Comparison of ENCODE assay signal across 2 cellular contexts in the genomic region with DNA sequence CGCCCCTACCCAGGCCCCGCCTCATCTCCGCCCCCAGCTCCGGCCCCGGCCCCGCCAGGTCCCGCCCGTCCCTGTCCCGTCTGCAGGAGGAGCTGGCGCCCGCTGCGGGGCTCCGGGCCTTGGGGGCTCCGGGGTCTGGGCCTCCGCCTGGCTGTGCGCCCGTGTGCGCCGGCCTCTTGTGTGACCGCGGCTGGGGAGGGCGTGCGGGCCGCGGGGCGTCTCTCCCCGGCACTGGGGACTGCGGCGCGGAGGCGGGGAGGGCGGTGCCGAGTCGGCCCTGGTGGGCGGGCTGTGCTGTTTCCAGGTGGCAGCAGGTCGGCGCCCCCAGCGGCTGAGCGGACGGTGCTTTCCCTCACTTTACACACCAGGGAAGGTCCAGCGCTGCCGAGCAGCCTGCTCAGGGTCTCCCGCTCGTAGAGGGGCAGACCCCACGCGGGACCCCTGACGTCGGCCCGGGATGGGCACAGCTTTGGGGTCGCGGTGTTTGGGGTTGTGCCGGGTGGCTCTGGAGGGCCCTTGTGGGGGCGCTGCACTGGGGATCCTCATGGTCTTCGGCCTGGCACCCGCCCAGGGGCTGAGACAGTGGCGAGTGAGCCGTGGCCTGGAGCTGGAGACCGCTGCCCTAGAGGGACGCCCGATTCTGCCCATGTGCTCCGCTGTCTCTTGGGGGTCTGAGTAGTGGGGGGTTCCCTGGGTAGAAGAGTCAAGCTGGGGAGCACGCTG.
A peak's percentile ranks its signal among the peaks of the same experiment; 100 is the strongest.
TF ChIP-seq lines count a peak whose summit lies in the region.

No MANE protein-coding gene starts in this region.

TF ChIP-seq in HEK293, 187 proteins besides CTCF, POLR2A, EP300 and RAD21 (continues in another document):
- TF ChIP-seq, protein P1, sequence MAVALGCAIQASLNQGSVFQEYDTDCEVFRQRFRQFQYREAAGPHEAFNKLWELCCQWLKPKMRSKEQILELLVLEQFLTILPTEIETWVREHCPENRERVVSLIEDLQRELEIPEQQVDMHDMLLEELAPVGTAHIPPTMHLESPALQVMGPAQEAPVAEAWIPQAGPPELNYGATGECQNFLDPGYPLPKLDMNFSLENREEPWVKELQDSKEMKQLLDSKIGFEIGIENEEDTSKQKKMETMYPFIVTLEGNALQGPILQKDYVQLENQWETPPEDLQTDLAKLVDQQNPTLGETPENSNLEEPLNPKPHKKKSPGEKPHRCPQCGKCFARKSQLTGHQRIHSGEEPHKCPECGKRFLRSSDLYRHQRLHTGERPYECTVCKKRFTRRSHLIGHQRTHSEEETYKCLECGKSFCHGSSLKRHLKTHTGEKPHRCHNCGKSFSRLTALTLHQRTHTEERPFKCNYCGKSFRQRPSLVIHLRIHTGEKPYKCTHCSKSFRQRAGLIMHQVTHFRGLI (tag by site-specific recombination; IDR thresholded peaks at IDR 0.05): no peak
- TF ChIP-seq ZSCAN30 (tag by site-specific recombination; IDR thresholded peaks at IDR 0.05) (0 out of 2 replicates have a peak, but pooled peaks have one; percentile 37), KLF9 (tag by site-specific recombination; IDR thresholded peaks at IDR 0.05; ENCODE audit: low read depth) (peak; percentile 60; the same call in 1 of the 2 replicates), KLF1 (tag by site-specific recombination; IDR thresholded peaks at IDR 0.05) (0 out of 2 replicates have a peak, but pooled peaks have one; percentile 37), ZNF341 (tag by site-specific recombination; IDR thresholded peaks at IDR 0.05; ENCODE audit: low read depth) (0 out of 2 replicates have a peak, but pooled peaks have one; percentile 28), GLIS2 (tag by site-specific recombination; IDR thresholded peaks at IDR 0.05) (peak; percentile 91), ZBTB8A (tag by site-specific recombination; IDR thresholded peaks at IDR 0.05) (peak; percentile 78), ZNF202 (tag by site-specific recombination; IDR thresholded peaks at IDR 0.05; ENCODE audit: borderline replicate concordance) (no peak), ZNF48 (tag by site-specific recombination; IDR thresholded peaks at IDR 0.05) (no peak), ZNF184 (tag by site-specific recombination; IDR thresholded peaks at IDR 0.05) (0 out of 2 replicates have a peak, but pooled peaks have one; percentile 8), SP3 (tag by site-specific recombination; IDR thresholded peaks at IDR 0.05) (0 out of 2 replicates have a peak, but pooled peaks have one; percentile 46), SP7 (tag by site-specific recombination; IDR thresholded peaks at IDR 0.05) (0 out of 2 replicates have a peak, but pooled peaks have one; percentile 25), TRIM28 (IDR thresholded peaks at IDR 0.05; ENCODE audit: borderline replicate concordance, low read length) (no peak), KLF8 (tag by site-specific recombination; IDR thresholded peaks at IDR 0.05) (peak; percentile 64; the same call in 1 of the 2 replicates), ZNF561 (tag by site-specific recombination; IDR thresholded peaks at IDR 0.05; ENCODE audit: borderline replicate concordance) (peak; percentile 51; the same call in 1 of the 2 replicates), ZBTB20 (tag by site-specific recombination; IDR thresholded peaks at IDR 0.05) (0 out of 2 replicates have a peak, but pooled peaks have one; percentile 33), SP2 (tag by site-specific recombination; IDR thresholded peaks at IDR 0.05) (peak; percentile 38), EGR2 (tag by site-specific recombination; IDR thresholded peaks at IDR 0.05; ENCODE audit: low read depth) (peak; percentile 76), KLF10 (tag by site-specific recombination; IDR thresholded peaks at IDR 0.05) (peak; percentile 48; the same call in 1 of the 2 replicates), ZNF660 (tag by site-specific recombination; IDR thresholded peaks at IDR 0.05) (0 out of 2 replicates have a peak, but pooled peaks have one; percentile 30)
- TF ChIP-seq, protein P2, sequence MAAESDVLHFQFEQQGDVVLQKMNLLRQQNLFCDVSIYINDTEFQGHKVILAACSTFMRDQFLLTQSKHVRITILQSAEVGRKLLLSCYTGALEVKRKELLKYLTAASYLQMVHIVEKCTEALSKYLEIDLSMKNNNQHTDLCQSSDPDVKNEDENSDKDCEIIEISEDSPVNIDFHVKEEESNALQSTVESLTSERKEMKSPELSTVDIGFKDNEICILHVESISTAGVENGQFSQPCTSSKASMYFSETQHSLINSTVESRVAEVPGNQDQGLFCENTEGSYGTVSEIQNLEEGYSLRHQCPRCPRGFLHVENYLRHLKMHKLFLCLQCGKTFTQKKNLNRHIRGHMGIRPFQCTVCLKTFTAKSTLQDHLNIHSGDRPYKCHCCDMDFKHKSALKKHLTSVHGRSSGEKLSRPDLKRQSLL (tag by site-specific recombination; IDR thresholded peaks at IDR 0.05): peak; percentile 52; the same call in 1 of the 2 replicates
- TF ChIP-seq, protein P3, sequence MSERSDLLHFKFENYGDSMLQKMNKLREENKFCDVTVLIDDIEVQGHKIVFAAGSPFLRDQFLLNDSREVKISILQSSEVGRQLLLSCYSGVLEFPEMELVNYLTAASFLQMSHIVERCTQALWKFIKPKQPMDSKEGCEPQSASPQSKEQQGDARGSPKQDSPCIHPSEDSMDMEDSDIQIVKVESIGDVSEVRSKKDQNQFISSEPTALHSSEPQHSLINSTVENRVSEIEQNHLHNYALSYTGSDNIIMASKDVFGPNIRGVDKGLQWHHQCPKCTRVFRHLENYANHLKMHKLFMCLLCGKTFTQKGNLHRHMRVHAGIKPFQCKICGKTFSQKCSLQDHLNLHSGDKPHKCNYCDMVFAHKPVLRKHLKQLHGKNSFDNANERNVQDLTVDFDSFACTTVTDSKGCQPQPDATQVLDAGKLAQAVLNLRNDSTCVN (tag by site-specific recombination; optimal IDR thresholded peaks at IDR 0.05): peak; percentile 25
- TF ChIP-seq, protein P4, sequence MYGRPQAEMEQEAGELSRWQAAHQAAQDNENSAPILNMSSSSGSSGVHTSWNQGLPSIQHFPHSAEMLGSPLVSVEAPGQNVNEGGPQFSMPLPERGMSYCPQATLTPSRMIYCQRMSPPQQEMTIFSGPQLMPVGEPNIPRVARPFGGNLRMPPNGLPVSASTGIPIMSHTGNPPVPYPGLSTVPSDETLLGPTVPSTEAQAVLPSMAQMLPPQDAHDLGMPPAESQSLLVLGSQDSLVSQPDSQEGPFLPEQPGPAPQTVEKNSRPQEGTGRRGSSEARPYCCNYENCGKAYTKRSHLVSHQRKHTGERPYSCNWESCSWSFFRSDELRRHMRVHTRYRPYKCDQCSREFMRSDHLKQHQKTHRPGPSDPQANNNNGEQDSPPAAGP (tag by site-specific recombination; IDR thresholded peaks at IDR 0.05): 0 out of 2 replicates have a peak, but pooled peaks have one; percentile 20

TF ChIP-seq in SK-N-SH, 30 proteins besides CTCF, POLR2A, EP300 and RAD21:
- TF ChIP-seq SIN3A (IDR thresholded peaks at IDR 0.05; ENCODE audit: borderline replicate concordance, low read depth, low read length): peak; percentile 69; the same call in 1 of the 2 replicates
- TF ChIP-seq SMC3 (IDR thresholded peaks at IDR 0.05; ENCODE audit: low read depth, low read length): no peak
- TF ChIP-seq, protein P5, sequence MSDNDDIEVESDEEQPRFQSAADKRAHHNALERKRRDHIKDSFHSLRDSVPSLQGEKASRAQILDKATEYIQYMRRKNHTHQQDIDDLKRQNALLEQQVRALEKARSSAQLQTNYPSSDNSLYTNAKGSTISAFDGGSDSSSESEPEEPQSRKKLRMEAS (IDR thresholded peaks at IDR 0.05; ENCODE audit: low read depth): no peak; the same call in 1 of the 2 replicates
- TF ChIP-seq, protein P6, sequence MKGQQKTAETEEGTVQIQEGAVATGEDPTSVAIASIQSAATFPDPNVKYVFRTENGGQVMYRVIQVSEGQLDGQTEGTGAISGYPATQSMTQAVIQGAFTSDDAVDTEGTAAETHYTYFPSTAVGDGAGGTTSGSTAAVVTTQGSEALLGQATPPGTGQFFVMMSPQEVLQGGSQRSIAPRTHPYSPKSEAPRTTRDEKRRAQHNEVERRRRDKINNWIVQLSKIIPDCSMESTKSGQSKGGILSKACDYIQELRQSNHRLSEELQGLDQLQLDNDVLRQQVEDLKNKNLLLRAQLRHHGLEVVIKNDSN (IDR thresholded peaks at IDR 0.05; ENCODE audit: borderline replicate concordance, low read depth): no peak
- TF ChIP-seq, protein P7, sequence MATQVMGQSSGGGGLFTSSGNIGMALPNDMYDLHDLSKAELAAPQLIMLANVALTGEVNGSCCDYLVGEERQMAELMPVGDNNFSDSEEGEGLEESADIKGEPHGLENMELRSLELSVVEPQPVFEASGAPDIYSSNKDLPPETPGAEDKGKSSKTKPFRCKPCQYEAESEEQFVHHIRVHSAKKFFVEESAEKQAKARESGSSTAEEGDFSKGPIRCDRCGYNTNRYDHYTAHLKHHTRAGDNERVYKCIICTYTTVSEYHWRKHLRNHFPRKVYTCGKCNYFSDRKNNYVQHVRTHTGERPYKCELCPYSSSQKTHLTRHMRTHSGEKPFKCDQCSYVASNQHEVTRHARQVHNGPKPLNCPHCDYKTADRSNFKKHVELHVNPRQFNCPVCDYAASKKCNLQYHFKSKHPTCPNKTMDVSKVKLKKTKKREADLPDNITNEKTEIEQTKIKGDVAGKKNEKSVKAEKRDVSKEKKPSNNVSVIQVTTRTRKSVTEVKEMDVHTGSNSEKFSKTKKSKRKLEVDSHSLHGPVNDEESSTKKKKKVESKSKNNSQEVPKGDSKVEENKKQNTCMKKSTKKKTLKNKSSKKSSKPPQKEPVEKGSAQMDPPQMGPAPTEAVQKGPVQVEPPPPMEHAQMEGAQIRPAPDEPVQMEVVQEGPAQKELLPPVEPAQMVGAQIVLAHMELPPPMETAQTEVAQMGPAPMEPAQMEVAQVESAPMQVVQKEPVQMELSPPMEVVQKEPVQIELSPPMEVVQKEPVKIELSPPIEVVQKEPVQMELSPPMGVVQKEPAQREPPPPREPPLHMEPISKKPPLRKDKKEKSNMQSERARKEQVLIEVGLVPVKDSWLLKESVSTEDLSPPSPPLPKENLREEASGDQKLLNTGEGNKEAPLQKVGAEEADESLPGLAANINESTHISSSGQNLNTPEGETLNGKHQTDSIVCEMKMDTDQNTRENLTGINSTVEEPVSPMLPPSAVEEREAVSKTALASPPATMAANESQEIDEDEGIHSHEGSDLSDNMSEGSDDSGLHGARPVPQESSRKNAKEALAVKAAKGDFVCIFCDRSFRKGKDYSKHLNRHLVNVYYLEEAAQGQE (IDR thresholded peaks at IDR 0.05; ENCODE audit: low read depth, low read length): no peak
- TF ChIP-seq FOXJ3 (CRISPR knock-in tag; IDR thresholded peaks at IDR 0.05): peak; percentile 46; the same call in 1 of the 2 replicates
- no peak for TF ChIP-seq ELF1 (IDR thresholded peaks at IDR 0.05)
- TF ChIP-seq, protein P8, sequence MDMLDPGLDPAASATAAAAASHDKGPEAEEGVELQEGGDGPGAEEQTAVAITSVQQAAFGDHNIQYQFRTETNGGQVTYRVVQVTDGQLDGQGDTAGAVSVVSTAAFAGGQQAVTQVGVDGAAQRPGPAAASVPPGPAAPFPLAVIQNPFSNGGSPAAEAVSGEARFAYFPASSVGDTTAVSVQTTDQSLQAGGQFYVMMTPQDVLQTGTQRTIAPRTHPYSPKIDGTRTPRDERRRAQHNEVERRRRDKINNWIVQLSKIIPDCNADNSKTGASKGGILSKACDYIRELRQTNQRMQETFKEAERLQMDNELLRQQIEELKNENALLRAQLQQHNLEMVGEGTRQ (IDR thresholded peaks at IDR 0.05; ENCODE audit: borderline replicate concordance, low read depth, low read length): no peak
- TF ChIP-seq RFX5 (IDR thresholded peaks at IDR 0.05; ENCODE audit: low read length): no peak
- no peak for TF ChIP-seq EZH2phosphoT487 (IDR thresholded peaks at IDR 0.05; ENCODE audit: borderline replicate concordance, low read depth)
- TF ChIP-seq MXI1 (IDR thresholded peaks at IDR 0.05; ENCODE audit: low read depth, low read length): peak; percentile 60; the same call in 1 of the 2 replicates
- no peak for TF ChIP-seq YY1 (IDR thresholded peaks at IDR 0.05; ENCODE audit: low read depth)
